1 cellular context compared by ENCODE assay signal in the genomic region with DNA sequence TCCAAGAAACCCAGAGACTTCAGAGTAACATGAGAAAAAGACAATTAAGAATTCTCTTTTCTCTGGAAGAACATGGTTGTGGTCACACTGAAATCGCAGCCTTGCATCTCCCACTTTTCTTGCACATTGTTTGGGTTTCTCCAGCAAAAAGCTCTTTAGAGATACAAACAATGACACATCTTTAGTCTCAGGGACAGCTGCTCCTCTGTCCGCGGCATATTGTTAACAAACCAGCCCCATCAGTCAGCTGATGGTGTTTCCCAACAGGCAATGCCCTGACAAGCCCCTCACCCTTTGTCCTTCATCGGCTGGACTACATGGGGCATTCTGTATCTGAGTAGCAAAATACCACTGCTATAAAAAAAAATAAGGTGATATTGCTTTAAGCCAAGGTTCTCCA.
TF ChIP-seq lines count a peak whose summit lies in the region.

No MANE protein-coding gene starts in this region.

TF ChIP-seq in IMR-90, 13 proteins besides CTCF, POLR2A, EP300 and RAD21:
- TF ChIP-seq CEBPB (IDR thresholded peaks at IDR 0.05; ENCODE audit: low read depth, low read length), result peak; percentile 66
- TF ChIP-seq, protein P1, sequence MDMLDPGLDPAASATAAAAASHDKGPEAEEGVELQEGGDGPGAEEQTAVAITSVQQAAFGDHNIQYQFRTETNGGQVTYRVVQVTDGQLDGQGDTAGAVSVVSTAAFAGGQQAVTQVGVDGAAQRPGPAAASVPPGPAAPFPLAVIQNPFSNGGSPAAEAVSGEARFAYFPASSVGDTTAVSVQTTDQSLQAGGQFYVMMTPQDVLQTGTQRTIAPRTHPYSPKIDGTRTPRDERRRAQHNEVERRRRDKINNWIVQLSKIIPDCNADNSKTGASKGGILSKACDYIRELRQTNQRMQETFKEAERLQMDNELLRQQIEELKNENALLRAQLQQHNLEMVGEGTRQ (IDR thresholded peaks at IDR 0.05; ENCODE audit: low read depth, low read length), result 0 out of 2 replicates have a peak, but pooled peaks have one; percentile 57
- TF ChIP-seq, protein P2, sequence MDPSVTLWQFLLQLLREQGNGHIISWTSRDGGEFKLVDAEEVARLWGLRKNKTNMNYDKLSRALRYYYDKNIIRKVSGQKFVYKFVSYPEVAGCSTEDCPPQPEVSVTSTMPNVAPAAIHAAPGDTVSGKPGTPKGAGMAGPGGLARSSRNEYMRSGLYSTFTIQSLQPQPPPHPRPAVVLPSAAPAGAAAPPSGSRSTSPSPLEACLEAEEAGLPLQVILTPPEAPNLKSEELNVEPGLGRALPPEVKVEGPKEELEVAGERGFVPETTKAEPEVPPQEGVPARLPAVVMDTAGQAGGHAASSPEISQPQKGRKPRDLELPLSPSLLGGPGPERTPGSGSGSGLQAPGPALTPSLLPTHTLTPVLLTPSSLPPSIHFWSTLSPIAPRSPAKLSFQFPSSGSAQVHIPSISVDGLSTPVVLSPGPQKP (IDR thresholded peaks at IDR 0.05; ENCODE audit: borderline replicate concordance, low read depth, low read length), result no peak
TF ChIP-seq in IMR-90: peak in this region for 2.
